In genomic region chr12:52789637-52790426, GRCh38 we compare ENCODE assay signal across 16 cellular contexts. TPM values are rescaled to one million over a fixed set of nuclear protein-coding genes. Genes with fewer than 3 reads are reported as not detected.
DNase-seq lines count a peak whose midpoint lies in the region; ATAC-seq and TF ChIP-seq lines count a peak whose summit lies in the region.
"Had no signal": no experiment of that assay in that cellular context is flagged by ENCODE, and none has a peak within 500 bp of the region (broad histone marks: within the 10 kb centered on the region; RNA-seq: fewer than 3 reads in every experiment).

No MANE protein-coding gene starts in this region.

- TF ChIP-seq CTCF in breast epithelium (IDR thresholded peaks at IDR 0.05) (no peak), mammary epithelial cell (conservative IDR thresholded peaks at IDR 0.05 in 1 of 2, IDR thresholded peaks at IDR 0.05 in 1 of 2; ENCODE audit: extremely low read depth in 1 of 2, insufficient read depth in 1 of 2, low read depth in 1 of 2, low read length in 2 of 2) (no peak), colonic mucosa (IDR thresholded peaks at IDR 0.05) (no peak), vagina (IDR thresholded peaks at IDR 0.05) (no peak)

- H3K27ac ChIP-seq in breast epithelium (no peak overlapping the region), mammary epithelial cell (ENCODE audit: insufficient read depth, low read depth, low read length) (no peak overlapping the region), colonic mucosa (no peak overlapping the region), vagina (no peak overlapping the region)
- H3K27ac ChIP-seq: HL-60, uterus had no signal

- no peaks in the 10 kb centered on the region for H4K20me1 ChIP-seq in mammary epithelial cell (ENCODE audit: insufficient read depth, low read length)

- H3K4me1 ChIP-seq in breast epithelium (no peaks in the 10 kb centered on the region), mammary epithelial cell (ENCODE audit: insufficient read depth, low read length) (peaks cover 9% of the 10 kb centered on the region), colonic mucosa (no peaks in the 10 kb centered on the region), vagina (peaks cover 13% of the 10 kb centered on the region)
- H3K4me1 ChIP-seq: uterus had no signal

- intact Hi-C loops in breast epithelium (cut with DNase I; ENCODE audit: low total_unique reads) = loop anchor here (10.0 kb wide), 1 partner anchor 55 kb away; the partner anchor contains the start of gene KRT78
- intact Hi-C loops in mammary epithelial cell (cut with micrococcal nuclease) = no loop called here
- intact Hi-C loops in colonic mucosa (cut with DNase I) = no loop called here
- intact Hi-C loops in vagina (cut with DNase I) = no loop called here

- in situ Hi-C loops in mammary epithelial cell (cut with MboI; ENCODE audit: low sequenced_read_pairs in 2 of 2) = no loop called here

- H3K9ac ChIP-seq in mammary epithelial cell (ENCODE audit: insufficient read depth, low read length) = no peak overlapping the region
- H3K9ac ChIP-seq in colonic mucosa (ENCODE audit: low read depth in 2 of 2, low read length in 2 of 2) = no peak overlapping the region

- no peaks in the 10 kb centered on the region for H3K9me3 ChIP-seq in breast epithelium
- H3K9me3 ChIP-seq in mammary epithelial cell (replicated peaks; ENCODE audit: insufficient read depth, low read length) = no peaks in the 10 kb centered on the region
- no peaks in the 10 kb centered on the region for H3K9me3 ChIP-seq in colonic mucosa
- H3K9me3 ChIP-seq in vagina = no peaks in the 10 kb centered on the region
- H3K9me3 ChIP-seq: MG63, uterus had no signal

- BruUV-seq in mammary epithelial cell (replicated peaks; lab: Mats Ljungman, UMichigan) = no TSS peak

- 22% methylated on average over 21 of the region's 50 CpGs for WGBS in mammary epithelial cell (ENCODE audit: low coverage, missing lambda C conversion rate)

- DNase-seq in breast epithelium (ENCODE audit: low spot score in 2 of 2) (no peak), mammary epithelial cell (no peak), colonic mucosa (peak; percentile 49), mucosa of gallbladder (ENCODE audit: low spot score) (peak; percentile 25), vagina (ENCODE audit: extremely low spot score in 2 of 2) (no peak), NCI-H2196 treated with DMSO at 0.1 percent for 48 hours (lab: John Stamatoyannopoulos, UW; ENCODE audit: unreplicated experiment) (no peak), DMS79 (lab: John Stamatoyannopoulos, UW) (no peak)
- DNase-seq: effector memory CD4-positive, alpha-beta T cell; MG63; occipital lobe; stimulated activated CD8-positive, alpha-beta memory T cell treated with anti-CD3 and anti-CD28 coated beads, Interleukin-4, amount 100 ng/mL, for 48 hours; uterus had no signal

- no peak overlapping the region for H2AFZ ChIP-seq in mammary epithelial cell (ENCODE audit: low read depth, low read length)

- no peak for ATAC-seq in HG02973 (IDR thresholded peaks at IDR 0.05; ENCODE audit: unreplicated experiment)

- H3K4me2 ChIP-seq in mammary epithelial cell (ENCODE audit: insufficient read depth, low read depth, low read length) = no peak overlapping the region

- H3K79me2 ChIP-seq in mammary epithelial cell (ENCODE audit: insufficient read depth, low read length) = no peaks in the 10 kb centered on the region

- H3K36me3 ChIP-seq in breast epithelium (no peaks in the 10 kb centered on the region), mammary epithelial cell (ENCODE audit: insufficient read depth, low read length) (no peaks in the 10 kb centered on the region), colonic mucosa (no peaks in the 10 kb centered on the region), vagina (no peaks in the 10 kb centered on the region)
- H3K36me3 ChIP-seq: MG63, uterus had no signal

- dilution Hi-C loops in mammary epithelial cell (cut with HindIII; ENCODE audit: low sequenced_read_pairs) = no loop called here

- H3K27me3 ChIP-seq in breast epithelium (peaks cover 0 to 8% of the 10 kb centered on the region in 2 donors), mammary epithelial cell (ENCODE audit: insufficient read depth, low read length) (peaks cover 26% of the 10 kb centered on the region), colonic mucosa (no peaks in the 10 kb centered on the region), vagina (no peaks in the 10 kb centered on the region)
- H3K27me3 ChIP-seq: uterus had no signal

- CTCF ChIA-PET in mammary epithelial cell (lab: Charles Lee; ENCODE audit: low non-redundant PET) = no interaction called here

- TF ChIP-seq POLR2A in breast epithelium (IDR thresholded peaks at IDR 0.05) (no peak), vagina (IDR thresholded peaks at IDR 0.05) (no peak)

- H3K4me3 ChIP-seq in breast epithelium (peak overlapping the region in 2 of 3 donors; percentile 37 to 56), mammary epithelial cell (replicated peaks in 1 of 3; ENCODE audit: insufficient read depth in 1 of 3, low read depth in 2 of 3, low read length in 3 of 3) (no peak overlapping the region), colonic mucosa (no peak overlapping the region), vagina (peak overlapping the region; percentile 13 to 18)
- H3K4me3 ChIP-seq: MG63, uterus had no signal

RNA-seq across cellular contexts. Expression of gene KRT3, which starts 6.1 kb away (rescaled TPM):
- not detected for total RNA-seq in breast epithelium
- total RNA-seq in mammary epithelial cell = not detected
- polyA plus RNA-seq in mammary epithelial cell = 0.02 TPM
- not detected for polyA minus RNA-seq in mammary epithelial cell
- not detected for total RNA-seq in colonic mucosa
- total RNA-seq in mucosa of gallbladder = not detected
- total RNA-seq in vagina = not detected
- total RNA-seq: occipital lobe, uterus had no signal

RNA-seq across cellular contexts. Expression of gene KRT76, which starts 12.7 kb away (rescaled TPM):
- total RNA-seq in breast epithelium = not detected
- not detected for total RNA-seq in mammary epithelial cell
- not detected for polyA plus RNA-seq in mammary epithelial cell
- polyA minus RNA-seq in mammary epithelial cell = not detected
- not detected for total RNA-seq in colonic mucosa
- total RNA-seq in mucosa of gallbladder = not detected
- total RNA-seq in vagina = not detected
- total RNA-seq: activated T-helper 1 cell treated with anti-CD3 and anti-CD28 coated beads, Interleukin-12 subunit alpha, Interleukin-12 subunit beta, Interleukin-2, Interleukin-4 antibody, amounts not matched to agents 30 ng/mL and 10 ng/mL and 1 ng/mL, durations not matched to agents 14 hours and 24 hours and 36 hours; glomerular endothelial cell; occipital lobe; uterus had no signal

RNA-seq across cellular contexts. Expression of gene KRT4, which starts 24.1 kb away (rescaled TPM):
- under 1 TPM in 1 of 3 donors, not detected in 2; 0.33 TPM for total RNA-seq in breast epithelium
- total RNA-seq in mammary epithelial cell = not detected
- not detected for polyA plus RNA-seq in mammary epithelial cell
- not detected for polyA minus RNA-seq in mammary epithelial cell
- not detected for total RNA-seq in colonic mucosa
- total RNA-seq in mucosa of gallbladder = not detected
- total RNA-seq in vagina = 354 TPM
- total RNA-seq: activated T-helper 1 cell treated with anti-CD3 and anti-CD28 coated beads, Interleukin-12 subunit alpha, Interleukin-12 subunit beta, Interleukin-2, Interleukin-4 antibody, amounts not matched to agents 30 ng/mL and 10 ng/mL and 1 ng/mL, durations not matched to agents 14 hours and 24 hours and 36 hours; glomerular endothelial cell; uterus had no signal

RNA-seq across cellular contexts. Expression of gene KRT79, which starts 44.3 kb away (rescaled TPM):
- 1 to 10 TPM in 1 of 3 donors, under 1 TPM in 1, not detected in 1; 0.48 to 1.3 TPM for total RNA-seq in breast epithelium
- total RNA-seq in mammary epithelial cell = not detected
- polyA plus RNA-seq in mammary epithelial cell = not detected
- not detected for polyA minus RNA-seq in mammary epithelial cell
- total RNA-seq in colonic mucosa = not detected
- not detected for total RNA-seq in mucosa of gallbladder
- total RNA-seq in vagina = 1.7 TPM
- total RNA-seq: activated T-helper 1 cell treated with anti-CD3 and anti-CD28 coated beads, Interleukin-12 subunit alpha, Interleukin-12 subunit beta, Interleukin-2, Interleukin-4 antibody, amounts not matched to agents 30 ng/mL and 10 ng/mL and 1 ng/mL, durations not matched to agents 14 hours and 24 hours and 36 hours; occipital lobe; uterus had no signal

RNA-seq across cellular contexts. Expression of gene KRT78, which starts 59.0 kb away (rescaled TPM):
- total RNA-seq in breast epithelium (1 to 10 TPM in 1 of 3 donors, not detected in 2; 2.0 TPM), mammary epithelial cell (not detected), colonic mucosa (not detected), mucosa of gallbladder (not detected), vagina (89.1 TPM)
- polyA plus RNA-seq in mammary epithelial cell = not detected
- not detected for polyA minus RNA-seq in mammary epithelial cell
- total RNA-seq: activated T-helper 1 cell treated with anti-CD3 and anti-CD28 coated beads, Interleukin-12 subunit alpha, Interleukin-12 subunit beta, Interleukin-2, Interleukin-4 antibody, amounts not matched to agents 30 ng/mL and 10 ng/mL and 1 ng/mL, durations not matched to agents 14 hours and 24 hours and 36 hours; glomerular endothelial cell; uterus had no signal

Comparison
In these comparisons a context has a peak if more than half of its experiments do, and no peak if none do; other contexts are left out.
1. H3K4me3 ChIP-seq: peak in breast epithelium (2 of 3) and vagina (2 of 2); none in mammary epithelial cell (0 of 3) and colonic mucosa (single experiment).
2. DNase-seq: peak in colonic mucosa (single experiment) and mucosa of gallbladder (single experiment); none in breast epithelium (0 of 2), mammary epithelial cell (single experiment), vagina (0 of 2), NCI-H2196 treated with DMSO at 0.1 percent for 48 hours (single experiment) and DMS79 (single experiment).
3. RNA of gene KRT4, which starts 24.1 kb away (total RNA-seq): 354 TPM in vagina (single experiment); not detected in mammary epithelial cell, not detected in mucosa of gallbladder (single experiment), 0.33 TPM in breast epithelium and not detected in colonic mucosa; every median in the first group is over 100 times any median in the second.